ENCODE assay signal across 18 cellular contexts in the genomic region with DNA sequence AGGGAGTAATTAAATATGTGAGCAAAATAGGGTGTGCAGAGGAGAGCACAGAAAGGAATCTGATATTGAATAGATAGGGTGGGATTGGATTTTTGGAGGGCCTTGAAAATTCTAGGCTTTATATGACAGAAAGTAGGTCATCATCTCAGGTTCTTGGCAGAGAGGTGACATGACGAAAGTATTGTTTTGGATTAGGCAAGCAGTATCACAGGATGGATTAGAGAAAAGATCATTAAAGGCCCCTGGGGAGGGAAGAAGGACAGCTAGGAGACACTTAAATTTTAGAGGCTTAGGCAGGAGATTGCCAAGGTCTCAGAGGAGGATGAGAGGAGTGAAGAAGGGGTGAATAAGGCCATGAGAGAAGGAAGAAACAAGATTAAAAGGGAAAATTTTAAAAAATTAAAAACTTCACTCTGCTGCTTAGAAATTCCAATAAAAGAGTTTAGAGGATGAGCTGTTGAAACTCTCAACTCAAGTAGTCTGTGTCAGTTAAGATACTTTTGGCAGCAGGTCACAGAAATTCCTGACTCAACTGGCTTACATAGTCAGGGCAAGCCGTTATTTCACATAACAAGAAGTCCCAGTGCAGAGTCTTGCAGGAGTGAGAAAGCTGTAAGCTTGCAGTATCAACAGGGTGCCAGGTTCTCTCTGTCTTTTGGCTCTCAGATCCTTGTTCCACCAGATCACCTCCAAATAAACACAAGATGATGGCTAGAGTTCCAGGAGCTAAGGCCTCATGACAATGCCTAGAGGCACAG. TPM values are rescaled to one million over a fixed set of nuclear protein-coding genes. Genes with fewer than 3 reads are reported as not detected.
A peak's percentile ranks its signal among the peaks of the same experiment; 100 is the strongest.
DNase-seq lines count a peak whose midpoint lies in the region; ATAC-seq and TF ChIP-seq lines count a peak whose summit lies in the region.
"Had no signal": no experiment of that assay in that cellular context is flagged by ENCODE, and none has a peak within 500 bp of the region (broad histone marks: within the 10 kb centered on the region; RNA-seq: fewer than 3 reads in every experiment).

No MANE protein-coding gene starts in this region.

- H4K5ac ChIP-seq in IMR-90 (ENCODE audit: low read depth, low read length): peak overlapping the region; percentile 36; the same call in 1 of the 2 replicates

- no TSS peak for BruUV-seq in IMR-90 (replicated peaks; lab: Mats Ljungman, UMichigan)

- H2BK15ac ChIP-seq in IMR-90 (ENCODE audit: low read depth, low read length): no peak overlapping the region

- H3K27me3 ChIP-seq in ACC112 (ENCODE audit: insufficient read depth, low read length) (no peaks in the 10 kb centered on the region), IMR-90 (ENCODE audit: control insufficient read depth, insufficient read depth, low read length) (no peaks in the 10 kb centered on the region), right lobe of liver (no peaks in the 10 kb centered on the region)
- H3K27me3 ChIP-seq: hepatocyte, ovary, uterus had no signal

- intact Hi-C loops in IMR-90 (cut with micrococcal nuclease) (no loop called here), right lobe of liver (cut with DNase I) (no loop called here)

- peaks cover 41% of the 10 kb centered on the region for H3K4me1 Mint-ChIP-seq in chondrocyte (ENCODE audit: low read depth)
- H3K4me1 Mint-ChIP-seq: activated T-helper 17 cell treated with anti-CD3 and anti-CD28 coated beads, Interleukin-2, amount 50 U/mL, for 72 hours had no signal

- H3K9ac ChIP-seq in IMR-90 (ENCODE audit: low read depth, low read length): no peak overlapping the region

- no peak overlapping the region for H4K8ac ChIP-seq in IMR-90 (ENCODE audit: low read depth in 2 of 2, low read length in 2 of 2)

- H3K14ac ChIP-seq in IMR-90 (replicated peaks; ENCODE audit: low read depth, low read length): no peak overlapping the region

- H3K4me1 ChIP-seq in ACC112 (ENCODE audit: control insufficient read depth, insufficient read depth, low read length, unreplicated experiment) (peaks cover 22% of the 10 kb centered on the region), IMR-90 (ENCODE audit: control insufficient read depth, insufficient read depth, low read length) (peaks cover 5% of the 10 kb centered on the region), right lobe of liver (peaks cover 0 to 50% (median 10%) of the 10 kb centered on the region in 4 donors)
- H3K4me1 ChIP-seq: uterus had no signal

- H2BK120ac ChIP-seq in IMR-90 (ENCODE audit: low read depth, low read length): no peak overlapping the region

- H3K27me3 Mint-ChIP-seq in chondrocyte (ENCODE audit: low read depth): no peaks in the 10 kb centered on the region

- no peak overlapping the region for H3K4ac ChIP-seq in IMR-90 (ENCODE audit: low read depth, low read length)

- H3K9me3 ChIP-seq in IMR-90 (ENCODE audit: control insufficient read depth, insufficient read depth, low read length): no peaks in the 10 kb centered on the region; the same call in 1 of the 2 replicates
- H3K9me3 ChIP-seq in right lobe of liver: peaks cover 0 to 6% (median 0%) of the 10 kb centered on the region in 4 donors
- H3K9me3 ChIP-seq: ovary, uterus had no signal

- peak overlapping the region; percentile 68; the same call in 1 of the 2 replicates for H3K18ac ChIP-seq in IMR-90 (ENCODE audit: low read depth, low read length)

- H3K36me3 Mint-ChIP-seq in chondrocyte (ENCODE audit: low read depth): peaks cover 26% of the 10 kb centered on the region

- no peak overlapping the region for H2AK9ac ChIP-seq in IMR-90 (replicated peaks; ENCODE audit: low read depth, low read length, poor library complexity)

- TF ChIP-seq POLR2A in IMR-90 (IDR thresholded peaks at IDR 0.05; ENCODE audit: low read depth, low read length): no peak
- TF ChIP-seq POLR2A in right lobe of liver (IDR thresholded peaks at IDR 0.05): no peak

- H2AFZ ChIP-seq in ACC112 (ENCODE audit: low read length, unreplicated experiment): peak overlapping the region; percentile 6
- H2AFZ ChIP-seq in IMR-90 (replicated peaks; ENCODE audit: low read length, poor library complexity): no peak overlapping the region
- H2AFZ ChIP-seq: hepatocyte had no signal

- no peak overlapping the region for H3K56ac ChIP-seq in IMR-90 (ENCODE audit: extremely low read depth, insufficient read depth, low read length)

- H3K79me1 ChIP-seq in IMR-90 (ENCODE audit: low read depth in 1 of 2, low read length in 2 of 2): peaks cover 7 to 11% of the 10 kb centered on the region in 2 experiments; a peak in 2 of 4 replicates

- CTCF ChIA-PET in IMR-90 (lab: Yijun Ruan, JAX): no interaction called here

- no peak overlapping the region for H3K4me3 Mint-ChIP-seq in chondrocyte (ENCODE audit: unreplicated experiment)
- H3K4me3 Mint-ChIP-seq: activated T-helper 17 cell treated with anti-CD3 and anti-CD28 coated beads, Interleukin-2, amount 50 U/mL, for 72 hours had no signal

- H4K91ac ChIP-seq in IMR-90 (ENCODE audit: insufficient read depth, low read depth, low read length): no peak overlapping the region

- no peak for TF ChIP-seq RAD21 in IMR-90 (IDR thresholded peaks at IDR 0.05; ENCODE audit: low read length)

- H2BK20ac ChIP-seq in IMR-90 (ENCODE audit: low read depth, low read length): peak overlapping the region; percentile 12; the same call in 1 of the 2 replicates

- H3K9me1 ChIP-seq in IMR-90 (ENCODE audit: insufficient read depth, low read length): peaks cover 4% of the 10 kb centered on the region; the same call in 1 of the 2 replicates

- H3K27ac ChIP-seq in ACC112 (ENCODE audit: low read depth, low read length): peak overlapping the region; percentile 59
- no peak overlapping the region for H3K27ac ChIP-seq in IMR-90 (ENCODE audit: insufficient read depth, low read length)
- H3K27ac ChIP-seq in right lobe of liver: peak overlapping the region in 2 of 3 donors; percentile 76 to 82
- H3K27ac ChIP-seq in coronary artery: peak overlapping the region in 1 of 2 donors; percentile 1
- H3K27ac ChIP-seq: epithelial cell of prostate, hepatocyte, ovary, uterus had no signal

- POLR2A ChIA-PET in IMR-90 (lab: Charles Lee; ENCODE audit: unreplicated experiment): no interaction called here

- H3K9me3 Mint-ChIP-seq in chondrocyte (ENCODE audit: low read depth): peaks cover 38% of the 10 kb centered on the region

- H3K36me3 ChIP-seq in ACC112 (ENCODE audit: insufficient read depth, low read length): peaks cover 7% of the 10 kb centered on the region; the same call in 1 of the 2 replicates
- no peaks in the 10 kb centered on the region for H3K36me3 ChIP-seq in IMR-90 (ENCODE audit: control insufficient read depth, insufficient read depth, low read length)
- H3K36me3 ChIP-seq in right lobe of liver: no peaks in the 10 kb centered on the region
- H3K36me3 ChIP-seq: ovary, uterus had no signal

- peak overlapping the region; percentile 37 for H3K27ac Mint-ChIP-seq in chondrocyte (ENCODE audit: unreplicated experiment)
- H3K27ac Mint-ChIP-seq: activated T-helper 17 cell treated with anti-CD3 and anti-CD28 coated beads, Interleukin-2, amount 50 U/mL, for 72 hours had no signal

- no peaks in the 10 kb centered on the region for H4K20me1 ChIP-seq in IMR-90 (ENCODE audit: insufficient read depth, low read length)

- dilution Hi-C loops in IMR-90 (cut with HindIII; ENCODE audit: low sequenced_read_pairs, unreplicated experiment): no loop called here

- H3K4me2 ChIP-seq in IMR-90 (ENCODE audit: low read depth, low read length): peak overlapping the region; percentile 15; the same call in 1 of the 2 replicates
- H3K4me2 ChIP-seq: hepatocyte had no signal

- H3K79me2 ChIP-seq in ACC112 (ENCODE audit: control insufficient read depth, insufficient read depth, low read length, unreplicated experiment): peaks cover 11% of the 10 kb centered on the region

- TF ChIP-seq CTCF in IMR-90 (conservative IDR thresholded peaks at IDR 0.05; ENCODE audit: low read depth, low read length) (no peak), chondrocyte (IDR thresholded peaks at IDR 0.05) (no peak), right lobe of liver (IDR thresholded peaks at IDR 0.05) (no peak), coronary artery (IDR thresholded peaks at IDR 0.05) (no peak)

- H2BK5ac ChIP-seq in IMR-90 (ENCODE audit: low read depth, low read length, poor library complexity, severe bottlenecking): peak overlapping the region; percentile 20

- ATAC-seq in IMR-90 (ENCODE audit: low read depth) (peak; percentile 85), right lobe of liver (peak; percentile 71 to 77 (median 76)), HG03469 (IDR thresholded peaks at IDR 0.05; ENCODE audit: unreplicated experiment) (no peak)
- ATAC-seq: activated T-helper 17 cell treated with anti-CD3 and anti-CD28 coated beads, Interleukin-2, amount 50 U/mL, for 72 hours; stimulated activated naive CD8-positive, alpha-beta T cell treated with anti-CD3 and anti-CD28 coated beads, Interleukin-15, Interleukin-2, amounts not matched to agents 100 U/mL and 50 U/mL, for 24 hours had no signal

- WGBS in IMR-90 (ENCODE audit: extremely low coverage in 2 of 2, insufficient read length in 1 of 2), 2 experiments: no CpG with 5 or more reads among the region's 2 CpGs
- WGBS in right lobe of liver (ENCODE audit: insufficient coverage, low coverage, low lambda C conversion rate, missing lambda C conversion rate): 38% methylated on average over 1 of the region's 2 CpGs

- DNase-seq in IMR-90 (peak; percentile 80), chondrocyte (ENCODE audit: low spot score) (no peak), right lobe of liver (peak in 1 of 3 donors; percentile 50), retina (no peak), NCI-H510A treated with DMSO at 0.1 percent for 48 hours (lab: John Stamatoyannopoulos, UW) (no peak), coronary artery (ENCODE audit: low spot score) (no peak)
- DNase-seq: amygdala; GF-D8; NCI-H1930; NCI-H526 treated with DMSO at 0.1 percent for 48 hours; ovary; stimulated activated naive CD8-positive, alpha-beta T cell treated with anti-CD3 and anti-CD28 coated beads, Interleukin-15, Interleukin-2, amounts not matched to agents 100 U/mL and 50 U/mL, for 24 hours; uterus had no signal

- in situ Hi-C loops in IMR-90 (cut with MboI; ENCODE audit: low sequenced_read_pairs): loop anchor here (10.0 to 25.0 kb wide), 3 partner anchors 629 to 1377 kb away; partner anchors contain the start of gene GPR180

- H3K4me3 ChIP-seq in ACC112 (ENCODE audit: low read depth, low read length): no peak overlapping the region
- H3K4me3 ChIP-seq in IMR-90 (ENCODE audit: insufficient read depth, low read depth, low read length): no peak overlapping the region
- no peak overlapping the region for H3K4me3 ChIP-seq in right lobe of liver
- no peak overlapping the region for H3K4me3 ChIP-seq in coronary artery
- H3K4me3 ChIP-seq: hepatocyte, ovary, uterus had no signal

- 0 out of 2 replicates have a peak overlapping the region, but pooled peaks have one; percentile 28 for H2AK5ac ChIP-seq in IMR-90 (ENCODE audit: low read depth, low read length)

- H3K23ac ChIP-seq in IMR-90 (ENCODE audit: low read depth, low read length): no peak overlapping the region

TF ChIP-seq in IMR-90, 13 proteins besides CTCF, POLR2A, EP300 and RAD21 (continues in another document):
- no peak for TF ChIP-seq RCOR1 (IDR thresholded peaks at IDR 0.05; ENCODE audit: insufficient replicate concordance, low read length)

RNA-seq across cellular contexts. Expression of gene GPC6, which starts 8.8 kb away (rescaled TPM):
- total RNA-seq in IMR-90 (2012; rRNA removed) (31.4 and 39.4 TPM in 2 replicates), chondrocyte (76.1 to 111 TPM (median 76.5 TPM) in 3 replicates), right lobe of liver (10 to 100 TPM; 18.6 to 30.1 (median 20.2) TPM)
- 14.3 and 14.9 TPM in 2 replicates for polyA plus RNA-seq in IMR-90 (2012; rRNA removed)
- polyA plus RNA-seq in IMR-90 (2012; cell fraction: cytosol; rRNA removed): 4.9 and 11.6 TPM in 2 replicates
- polyA plus RNA-seq in IMR-90 (2012; cell fraction: nucleus; rRNA removed; ENCODE audit: low replicate concordance): 4.4 and 7.9 TPM in 2 replicates
- total RNA-seq: activated T-helper 17 cell treated with anti-CD3 and anti-CD28 coated beads, Interleukin-2, amount 50 U/mL, for 72 hours had no signal
